1 cellular context compared by ENCODE assay signal in the genomic region with DNA sequence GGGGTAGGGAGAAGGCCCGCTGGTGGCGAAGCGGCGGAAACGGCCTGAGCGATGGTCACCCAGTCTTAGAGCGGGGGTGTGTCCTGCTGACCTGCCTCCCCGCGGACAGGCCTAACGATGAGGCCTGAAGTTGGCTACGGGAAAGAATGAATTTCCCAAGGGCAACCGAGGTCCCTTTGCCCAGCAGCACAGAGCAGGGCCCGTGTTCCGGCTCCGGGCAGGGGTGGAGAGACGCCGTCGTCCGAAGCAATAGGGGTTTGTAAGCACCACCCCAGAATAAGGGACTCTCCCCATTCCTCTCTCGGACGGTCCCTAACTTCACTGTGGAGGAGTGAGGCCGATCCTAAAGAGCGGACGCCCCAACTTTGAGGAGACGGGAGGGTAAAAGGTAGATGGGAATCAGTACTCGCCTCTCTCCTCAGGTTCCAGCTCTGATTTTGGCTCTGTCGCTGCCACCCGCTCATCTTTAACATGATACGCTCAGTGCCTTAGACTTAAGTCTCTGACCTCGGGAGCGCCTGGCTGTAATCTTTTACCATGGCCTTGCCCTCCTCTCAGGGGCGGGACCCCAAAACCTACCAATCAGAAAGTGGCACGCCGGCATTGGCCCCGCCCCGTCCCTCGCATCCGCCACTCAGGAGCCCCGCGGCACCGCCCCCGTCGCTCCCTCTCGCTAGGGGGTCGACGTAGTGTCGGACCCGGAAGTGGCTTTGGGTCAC.
A peak's percentile ranks its signal among the peaks of the same experiment; 100 is the strongest.
TF ChIP-seq lines count a peak whose summit lies in the region.

A gene with protein sequence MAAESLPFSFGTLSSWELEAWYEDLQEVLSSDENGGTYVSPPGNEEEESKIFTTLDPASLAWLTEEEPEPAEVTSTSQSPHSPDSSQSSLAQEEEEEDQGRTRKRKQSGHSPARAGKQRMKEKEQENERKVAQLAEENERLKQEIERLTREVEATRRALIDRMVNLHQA (minus strand): TSS at position 507 of the 719 bp plus-strand sequence. CDS start 3,108 bp downstream, outside the sequence.

TF ChIP-seq in K562, 482 proteins besides CTCF, POLR2A, EP300 and RAD21 (continued from another document and continues in another):
- TF ChIP-seq, protein P1, sequence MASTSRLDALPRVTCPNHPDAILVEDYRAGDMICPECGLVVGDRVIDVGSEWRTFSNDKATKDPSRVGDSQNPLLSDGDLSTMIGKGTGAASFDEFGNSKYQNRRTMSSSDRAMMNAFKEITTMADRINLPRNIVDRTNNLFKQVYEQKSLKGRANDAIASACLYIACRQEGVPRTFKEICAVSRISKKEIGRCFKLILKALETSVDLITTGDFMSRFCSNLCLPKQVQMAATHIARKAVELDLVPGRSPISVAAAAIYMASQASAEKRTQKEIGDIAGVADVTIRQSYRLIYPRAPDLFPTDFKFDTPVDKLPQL (IDR thresholded peaks at IDR 0.05; ENCODE audit: extremely low read depth, insufficient read length): peak; percentile 54
- TF ChIP-seq SAFB2 (IDR thresholded peaks at IDR 0.05; ENCODE audit: borderline replicate concordance, low read depth, low read length, severe bottlenecking) (no peak), FOXA1 (IDR thresholded peaks at IDR 0.05; ENCODE audit: borderline replicate concordance) (no peak), GMEB1 (CRISPR knock-in tag; IDR thresholded peaks at IDR 0.05) (no peak), ZMIZ1 (IDR thresholded peaks at IDR 0.05; ENCODE audit: low read depth in 2 of 2, low read length in 2 of 2) (peak in 1 of 2 experiments; percentile 82; a peak in 2 of 4 replicates), DACH1 (IDR thresholded peaks at IDR 0.05; ENCODE audit: partially characterized antibody) (no peak), ZNF830 (CRISPR knock-in tag; IDR thresholded peaks at IDR 0.05) (0 out of 2 replicates have a peak, but pooled peaks have one; percentile 38), HNRNPL (IDR thresholded peaks at IDR 0.05; ENCODE audit: low read depth, low read length) (0 out of 2 replicates have a peak, but pooled peaks have one; percentile 27), EWSR1 (IDR thresholded peaks at IDR 0.05; ENCODE audit: borderline replicate concordance, low read depth, partially characterized antibody) (no peak), KLF10 (CRISPR knock-in tag; IDR thresholded peaks at IDR 0.05) (0 out of 2 replicates have a peak, but pooled peaks have one; percentile 15), NFIC (IDR thresholded peaks at IDR 0.05) (peak; percentile 70), JUND (IDR thresholded peaks at IDR 0.05; ENCODE audit: borderline replicate concordance, low read depth, low read length) (peak; percentile 96), JUND (tag; IDR thresholded peaks at IDR 0.05; ENCODE audit: borderline replicate concordance, low read depth, low read length) (no peak), MYC (IDR thresholded peaks at IDR 0.05; ENCODE audit: low read depth, low read length) (peak; percentile 94), MYC (CRISPR knock-in tag; IDR thresholded peaks at IDR 0.05; ENCODE audit: borderline replicate concordance, low read depth) (peak; percentile 43; the same call in 1 of the 2 replicates), RBM17 (IDR thresholded peaks at IDR 0.05; ENCODE audit: borderline replicate concordance, low read depth, low read length) (no peak), CBX8 (IDR thresholded peaks at IDR 0.05; ENCODE audit: borderline replicate concordance, extremely low read depth, low read depth, low read length, poor library complexity, severe bottlenecking) (no peak), THRAP3 (IDR thresholded peaks at IDR 0.05; ENCODE audit: borderline replicate concordance) (peak; percentile 68; the same call in 1 of the 2 replicates)
- TF ChIP-seq, protein P2, sequence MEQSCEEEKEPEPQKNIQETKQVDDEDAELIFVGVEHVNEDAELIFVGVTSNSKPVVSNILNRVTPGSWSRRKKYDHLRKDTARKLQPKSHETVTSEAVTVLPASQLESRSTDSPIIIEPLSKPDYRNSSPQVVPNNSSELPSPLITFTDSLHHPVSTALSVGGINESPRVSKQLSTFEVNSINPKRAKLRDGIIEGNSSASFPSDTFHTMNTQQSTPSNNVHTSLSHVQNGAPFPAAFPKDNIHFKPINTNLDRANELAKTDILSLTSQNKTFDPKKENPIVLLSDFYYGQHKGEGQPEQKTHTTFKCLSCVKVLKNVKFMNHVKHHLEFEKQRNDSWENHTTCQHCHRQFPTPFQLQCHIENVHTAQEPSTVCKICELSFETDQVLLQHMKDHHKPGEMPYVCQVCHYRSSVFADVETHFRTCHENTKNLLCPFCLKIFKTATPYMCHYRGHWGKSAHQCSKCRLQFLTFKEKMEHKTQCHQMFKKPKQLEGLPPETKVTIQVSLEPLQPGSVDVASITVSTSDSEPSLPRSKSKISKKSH (CRISPR knock-in tag; IDR thresholded peaks at IDR 0.05): no peak
- TF ChIP-seq, protein P3, sequence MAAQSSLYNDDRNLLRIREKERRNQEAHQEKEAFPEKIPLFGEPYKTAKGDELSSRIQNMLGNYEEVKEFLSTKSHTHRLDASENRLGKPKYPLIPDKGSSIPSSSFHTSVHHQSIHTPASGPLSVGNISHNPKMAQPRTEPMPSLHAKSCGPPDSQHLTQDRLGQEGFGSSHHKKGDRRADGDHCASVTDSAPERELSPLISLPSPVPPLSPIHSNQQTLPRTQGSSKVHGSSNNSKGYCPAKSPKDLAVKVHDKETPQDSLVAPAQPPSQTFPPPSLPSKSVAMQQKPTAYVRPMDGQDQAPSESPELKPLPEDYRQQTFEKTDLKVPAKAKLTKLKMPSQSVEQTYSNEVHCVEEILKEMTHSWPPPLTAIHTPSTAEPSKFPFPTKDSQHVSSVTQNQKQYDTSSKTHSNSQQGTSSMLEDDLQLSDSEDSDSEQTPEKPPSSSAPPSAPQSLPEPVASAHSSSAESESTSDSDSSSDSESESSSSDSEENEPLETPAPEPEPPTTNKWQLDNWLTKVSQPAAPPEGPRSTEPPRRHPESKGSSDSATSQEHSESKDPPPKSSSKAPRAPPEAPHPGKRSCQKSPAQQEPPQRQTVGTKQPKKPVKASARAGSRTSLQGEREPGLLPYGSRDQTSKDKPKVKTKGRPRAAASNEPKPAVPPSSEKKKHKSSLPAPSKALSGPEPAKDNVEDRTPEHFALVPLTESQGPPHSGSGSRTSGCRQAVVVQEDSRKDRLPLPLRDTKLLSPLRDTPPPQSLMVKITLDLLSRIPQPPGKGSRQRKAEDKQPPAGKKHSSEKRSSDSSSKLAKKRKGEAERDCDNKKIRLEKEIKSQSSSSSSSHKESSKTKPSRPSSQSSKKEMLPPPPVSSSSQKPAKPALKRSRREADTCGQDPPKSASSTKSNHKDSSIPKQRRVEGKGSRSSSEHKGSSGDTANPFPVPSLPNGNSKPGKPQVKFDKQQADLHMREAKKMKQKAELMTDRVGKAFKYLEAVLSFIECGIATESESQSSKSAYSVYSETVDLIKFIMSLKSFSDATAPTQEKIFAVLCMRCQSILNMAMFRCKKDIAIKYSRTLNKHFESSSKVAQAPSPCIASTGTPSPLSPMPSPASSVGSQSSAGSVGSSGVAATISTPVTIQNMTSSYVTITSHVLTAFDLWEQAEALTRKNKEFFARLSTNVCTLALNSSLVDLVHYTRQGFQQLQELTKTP (IDR thresholded peaks at IDR 0.05; ENCODE audit: low read depth in 1 of 2, partially characterized antibody in 2 of 2): peak; percentile 86 to 96
- TF ChIP-seq, protein P4, sequence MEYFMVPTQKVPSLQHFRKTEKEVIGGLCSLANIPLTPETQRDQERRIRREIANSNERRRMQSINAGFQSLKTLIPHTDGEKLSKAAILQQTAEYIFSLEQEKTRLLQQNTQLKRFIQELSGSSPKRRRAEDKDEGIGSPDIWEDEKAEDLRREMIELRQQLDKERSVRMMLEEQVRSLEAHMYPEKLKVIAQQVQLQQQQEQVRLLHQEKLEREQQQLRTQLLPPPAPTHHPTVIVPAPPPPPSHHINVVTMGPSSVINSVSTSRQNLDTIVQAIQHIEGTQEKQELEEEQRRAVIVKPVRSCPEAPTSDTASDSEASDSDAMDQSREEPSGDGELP (CRISPR knock-in tag; IDR thresholded peaks at IDR 0.05; ENCODE audit: borderline replicate concordance): peak; percentile 70; the same call in 1 of the 2 replicates
- TF ChIP-seq, protein P5, sequence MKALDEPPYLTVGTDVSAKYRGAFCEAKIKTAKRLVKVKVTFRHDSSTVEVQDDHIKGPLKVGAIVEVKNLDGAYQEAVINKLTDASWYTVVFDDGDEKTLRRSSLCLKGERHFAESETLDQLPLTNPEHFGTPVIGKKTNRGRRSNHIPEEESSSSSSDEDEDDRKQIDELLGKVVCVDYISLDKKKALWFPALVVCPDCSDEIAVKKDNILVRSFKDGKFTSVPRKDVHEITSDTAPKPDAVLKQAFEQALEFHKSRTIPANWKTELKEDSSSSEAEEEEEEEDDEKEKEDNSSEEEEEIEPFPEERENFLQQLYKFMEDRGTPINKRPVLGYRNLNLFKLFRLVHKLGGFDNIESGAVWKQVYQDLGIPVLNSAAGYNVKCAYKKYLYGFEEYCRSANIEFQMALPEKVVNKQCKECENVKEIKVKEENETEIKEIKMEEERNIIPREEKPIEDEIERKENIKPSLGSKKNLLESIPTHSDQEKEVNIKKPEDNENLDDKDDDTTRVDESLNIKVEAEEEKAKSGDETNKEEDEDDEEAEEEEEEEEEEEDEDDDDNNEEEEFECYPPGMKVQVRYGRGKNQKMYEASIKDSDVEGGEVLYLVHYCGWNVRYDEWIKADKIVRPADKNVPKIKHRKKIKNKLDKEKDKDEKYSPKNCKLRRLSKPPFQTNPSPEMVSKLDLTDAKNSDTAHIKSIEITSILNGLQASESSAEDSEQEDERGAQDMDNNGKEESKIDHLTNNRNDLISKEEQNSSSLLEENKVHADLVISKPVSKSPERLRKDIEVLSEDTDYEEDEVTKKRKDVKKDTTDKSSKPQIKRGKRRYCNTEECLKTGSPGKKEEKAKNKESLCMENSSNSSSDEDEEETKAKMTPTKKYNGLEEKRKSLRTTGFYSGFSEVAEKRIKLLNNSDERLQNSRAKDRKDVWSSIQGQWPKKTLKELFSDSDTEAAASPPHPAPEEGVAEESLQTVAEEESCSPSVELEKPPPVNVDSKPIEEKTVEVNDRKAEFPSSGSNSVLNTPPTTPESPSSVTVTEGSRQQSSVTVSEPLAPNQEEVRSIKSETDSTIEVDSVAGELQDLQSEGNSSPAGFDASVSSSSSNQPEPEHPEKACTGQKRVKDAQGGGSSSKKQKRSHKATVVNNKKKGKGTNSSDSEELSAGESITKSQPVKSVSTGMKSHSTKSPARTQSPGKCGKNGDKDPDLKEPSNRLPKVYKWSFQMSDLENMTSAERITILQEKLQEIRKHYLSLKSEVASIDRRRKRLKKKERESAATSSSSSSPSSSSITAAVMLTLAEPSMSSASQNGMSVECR (CRISPR knock-in tag; IDR thresholded peaks at IDR 0.05): peak; percentile 96
- TF ChIP-seq, protein P6, sequence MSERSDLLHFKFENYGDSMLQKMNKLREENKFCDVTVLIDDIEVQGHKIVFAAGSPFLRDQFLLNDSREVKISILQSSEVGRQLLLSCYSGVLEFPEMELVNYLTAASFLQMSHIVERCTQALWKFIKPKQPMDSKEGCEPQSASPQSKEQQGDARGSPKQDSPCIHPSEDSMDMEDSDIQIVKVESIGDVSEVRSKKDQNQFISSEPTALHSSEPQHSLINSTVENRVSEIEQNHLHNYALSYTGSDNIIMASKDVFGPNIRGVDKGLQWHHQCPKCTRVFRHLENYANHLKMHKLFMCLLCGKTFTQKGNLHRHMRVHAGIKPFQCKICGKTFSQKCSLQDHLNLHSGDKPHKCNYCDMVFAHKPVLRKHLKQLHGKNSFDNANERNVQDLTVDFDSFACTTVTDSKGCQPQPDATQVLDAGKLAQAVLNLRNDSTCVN (CRISPR knock-in tag; IDR thresholded peaks at IDR 0.05): peak; percentile 33; the same call in 1 of the 2 replicates
- TF ChIP-seq, protein P7, sequence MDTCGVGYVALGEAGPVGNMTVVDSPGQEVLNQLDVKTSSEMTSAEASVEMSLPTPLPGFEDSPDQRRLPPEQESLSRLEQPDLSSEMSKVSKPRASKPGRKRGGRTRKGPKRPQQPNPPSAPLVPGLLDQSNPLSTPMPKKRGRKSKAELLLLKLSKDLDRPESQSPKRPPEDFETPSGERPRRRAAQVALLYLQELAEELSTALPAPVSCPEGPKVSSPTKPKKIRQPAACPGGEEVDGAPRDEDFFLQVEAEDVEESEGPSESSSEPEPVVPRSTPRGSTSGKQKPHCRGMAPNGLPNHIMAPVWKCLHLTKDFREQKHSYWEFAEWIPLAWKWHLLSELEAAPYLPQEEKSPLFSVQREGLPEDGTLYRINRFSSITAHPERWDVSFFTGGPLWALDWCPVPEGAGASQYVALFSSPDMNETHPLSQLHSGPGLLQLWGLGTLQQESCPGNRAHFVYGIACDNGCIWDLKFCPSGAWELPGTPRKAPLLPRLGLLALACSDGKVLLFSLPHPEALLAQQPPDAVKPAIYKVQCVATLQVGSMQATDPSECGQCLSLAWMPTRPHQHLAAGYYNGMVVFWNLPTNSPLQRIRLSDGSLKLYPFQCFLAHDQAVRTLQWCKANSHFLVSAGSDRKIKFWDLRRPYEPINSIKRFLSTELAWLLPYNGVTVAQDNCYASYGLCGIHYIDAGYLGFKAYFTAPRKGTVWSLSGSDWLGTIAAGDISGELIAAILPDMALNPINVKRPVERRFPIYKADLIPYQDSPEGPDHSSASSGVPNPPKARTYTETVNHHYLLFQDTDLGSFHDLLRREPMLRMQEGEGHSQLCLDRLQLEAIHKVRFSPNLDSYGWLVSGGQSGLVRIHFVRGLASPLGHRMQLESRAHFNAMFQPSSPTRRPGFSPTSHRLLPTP (IDR thresholded peaks at IDR 0.05; ENCODE audit: borderline replicate concordance, extremely low read depth, insufficient read length): no peak
